ENCODE assay signal across 8 cellular contexts in genomic region chr5:169650701-169651331, GRCh38. TPM values are rescaled to one million over a fixed set of nuclear protein-coding genes. Genes with fewer than 3 reads are reported as not detected.
DNase-seq lines count a peak whose midpoint lies in the region; ATAC-seq and TF ChIP-seq lines count a peak whose summit lies in the region.

No MANE protein-coding gene starts in this region.

- DNase-seq in CD14-positive monocyte (ENCODE audit: low spot score) (no peak), renal cortical epithelial cell (ENCODE audit: low read depth) (peak; percentile 41), islet precursor cell (no peak), coronary artery (ENCODE audit: low spot score) (no peak), left ventricle myocardium superior (no peak)
- DNase-seq in activated T-helper 1 cell treated with anti-CD3 and anti-CD28 coated beads, Interleukin-12 subunit alpha, Interleukin-12 subunit beta, Interleukin-2, Interleukin-4 antibody, amounts not matched to agents 30 ng/mL and 10 ng/mL and 1 ng/mL, durations not matched to agents 14 hours and 24 hours and 36 hours (ENCODE audit: low spot score): peak; percentile 37

- peak overlapping the region; percentile 83 to 97 (median 95) for H3K27ac Mint-ChIP-seq in CD14-positive monocyte
- peak overlapping the region; percentile 99 for H3K27ac Mint-ChIP-seq in activated T-helper 1 cell treated with anti-CD3 and anti-CD28 coated beads, Interleukin-12 subunit alpha, Interleukin-12 subunit beta, Interleukin-2, Interleukin-4 antibody, amounts not matched to agents 30 ng/mL and 10 ng/mL and 1 ng/mL, durations not matched to agents 14 hours and 24 hours and 36 hours

- no peaks in the 10 kb centered on the region for H3K9me3 Mint-ChIP-seq in CD14-positive monocyte
- H3K9me3 Mint-ChIP-seq in activated T-helper 1 cell treated with anti-CD3 and anti-CD28 coated beads, Interleukin-12 subunit alpha, Interleukin-12 subunit beta, Interleukin-2, Interleukin-4 antibody, amounts not matched to agents 30 ng/mL and 10 ng/mL and 1 ng/mL, durations not matched to agents 14 hours and 24 hours and 36 hours: no peaks in the 10 kb centered on the region

- H3K4me3 ChIP-seq in coronary artery: no peak overlapping the region

- TF ChIP-seq CTCF in CD14-positive monocyte (IDR thresholded peaks at IDR 0.05) (no peak), coronary artery (IDR thresholded peaks at IDR 0.05) (no peak)

- H3K4me1 Mint-ChIP-seq in CD14-positive monocyte: peaks cover 97% of the 10 kb centered on the region
- H3K4me1 Mint-ChIP-seq in activated T-helper 1 cell treated with anti-CD3 and anti-CD28 coated beads, Interleukin-12 subunit alpha, Interleukin-12 subunit beta, Interleukin-2, Interleukin-4 antibody, amounts not matched to agents 30 ng/mL and 10 ng/mL and 1 ng/mL, durations not matched to agents 14 hours and 24 hours and 36 hours (ENCODE audit: low read depth): peaks cover 99% of the 10 kb centered on the region

- H3K27me3 Mint-ChIP-seq in CD14-positive monocyte (ENCODE audit: low read depth in 3 of 3): no peaks in the 10 kb centered on the region
- H3K27me3 Mint-ChIP-seq in activated T-helper 1 cell treated with anti-CD3 and anti-CD28 coated beads, Interleukin-12 subunit alpha, Interleukin-12 subunit beta, Interleukin-2, Interleukin-4 antibody, amounts not matched to agents 30 ng/mL and 10 ng/mL and 1 ng/mL, durations not matched to agents 14 hours and 24 hours and 36 hours (ENCODE audit: insufficient read depth): no peaks in the 10 kb centered on the region

- peak overlapping the region in 1 of 2 donors; percentile 4 for H3K27ac ChIP-seq in coronary artery

- peaks cover 41 to 59% of the 10 kb centered on the region in 2 donors for H3K36me3 Mint-ChIP-seq in CD14-positive monocyte
- H3K36me3 Mint-ChIP-seq in activated T-helper 1 cell treated with anti-CD3 and anti-CD28 coated beads, Interleukin-12 subunit alpha, Interleukin-12 subunit beta, Interleukin-2, Interleukin-4 antibody, amounts not matched to agents 30 ng/mL and 10 ng/mL and 1 ng/mL, durations not matched to agents 14 hours and 24 hours and 36 hours (ENCODE audit: low read depth): peaks cover 58% of the 10 kb centered on the region

- peak overlapping the region; percentile 34 to 68 for H3K4me3 Mint-ChIP-seq in CD14-positive monocyte
- peak overlapping the region; percentile 72 for H3K4me3 Mint-ChIP-seq in activated T-helper 1 cell treated with anti-CD3 and anti-CD28 coated beads, Interleukin-12 subunit alpha, Interleukin-12 subunit beta, Interleukin-2, Interleukin-4 antibody, amounts not matched to agents 30 ng/mL and 10 ng/mL and 1 ng/mL, durations not matched to agents 14 hours and 24 hours and 36 hours

- intact Hi-C loops in CD14-positive monocyte (cut with micrococcal nuclease) (no loop called here), left ventricle myocardium superior (cut with micrococcal nuclease) (no loop called here)
- intact Hi-C loops in activated T-helper 1 cell treated with anti-CD3 and anti-CD28 coated beads, Interleukin-12 subunit alpha, Interleukin-12 subunit beta, Interleukin-2, Interleukin-4 antibody, amounts not matched to agents 30 ng/mL and 10 ng/mL and 1 ng/mL, durations not matched to agents 14 hours and 24 hours and 36 hours (cut with micrococcal nuclease): loop anchor here (1.0 to 10.0 kb wide), 6 partner anchors 20 to 681 kb away; partner anchors contain the start of gene SPDL1

- ATAC-seq in GM19324 (IDR thresholded peaks at IDR 0.05; ENCODE audit: low FRiP score, unreplicated experiment) (peak; percentile 41), HG03342 (IDR thresholded peaks at IDR 0.05; ENCODE audit: unreplicated experiment) (peak; percentile 54), left ventricle myocardium superior (no peak)

RNA-seq across cellular contexts. Expression of gene DOCK2, which starts 13.7 kb away (rescaled TPM):
- 100 to 1,000 TPM in 1 of 2 donors, 10 to 100 TPM in 1; 57.5 to 115 TPM for polyA plus RNA-seq in CD14-positive monocyte
- total RNA-seq in activated T-helper 1 cell treated with anti-CD3 and anti-CD28 coated beads, Interleukin-12 subunit alpha, Interleukin-12 subunit beta, Interleukin-2, Interleukin-4 antibody, amounts not matched to agents 30 ng/mL and 10 ng/mL and 1 ng/mL, durations not matched to agents 14 hours and 24 hours and 36 hours: 214 and 216 TPM in 2 replicates
- total RNA-seq in renal cortical epithelial cell (13.5 and 56.1 TPM in 2 replicates), left ventricle myocardium superior (7.5 TPM)

Comparison
In these comparisons a context has a peak if more than half of its experiments do, and no peak if none do; other contexts are left out.
1. DNase-seq: peak in activated T-helper 1 cell treated with anti-CD3 and anti-CD28 coated beads, Interleukin-12 subunit alpha, Interleukin-12 subunit beta, Interleukin-2, Interleukin-4 antibody, amounts not matched to agents 30 ng/mL and 10 ng/mL and 1 ng/mL, durations not matched to agents 14 hours and 24 hours and 36 hours (single experiment) and renal cortical epithelial cell (single experiment); none in CD14-positive monocyte (single experiment), islet precursor cell (single experiment), coronary artery (single experiment) and left ventricle myocardium superior (single experiment).